In the genomic region with DNA sequence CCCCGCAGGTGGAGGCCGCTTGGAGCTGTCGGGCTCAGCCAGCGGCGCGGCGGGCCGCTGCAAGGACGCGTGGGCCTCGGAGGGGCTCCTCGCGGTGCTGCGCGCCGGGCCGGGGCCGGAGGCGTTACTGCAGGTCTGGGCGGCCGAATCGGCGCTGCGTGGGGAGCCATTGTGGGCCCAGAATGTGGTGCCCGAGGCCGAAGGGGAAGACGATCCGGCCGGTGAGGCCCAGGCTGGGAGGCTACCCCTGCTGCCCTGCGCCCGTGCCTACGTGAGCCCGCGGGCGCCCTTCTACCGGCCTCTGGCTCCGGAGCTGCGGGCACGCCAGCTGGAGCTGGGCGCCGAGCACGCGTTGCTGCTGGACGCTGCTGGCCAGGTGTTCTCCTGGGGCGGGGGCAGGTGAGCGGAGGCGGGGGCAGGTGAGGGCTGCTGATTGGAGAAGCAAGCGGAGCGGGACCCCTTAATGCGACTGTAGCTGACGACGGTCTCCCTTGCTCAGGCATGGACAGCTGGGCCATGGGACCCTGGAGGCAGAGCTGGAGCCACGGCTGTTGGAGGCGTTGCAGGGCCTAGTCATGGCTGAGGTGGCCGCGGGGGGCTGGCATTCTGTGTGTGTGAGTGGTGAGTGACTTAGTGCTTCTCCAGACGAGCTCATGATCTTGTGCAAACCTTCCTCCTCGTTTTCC, we compare ENCODE assay signal across 8 cellular contexts. TPM values are rescaled to one million over a fixed set of nuclear protein-coding genes. Genes with fewer than 3 reads are reported as not detected.
DNase-seq lines count a peak whose midpoint lies in the region; ATAC-seq and TF ChIP-seq lines count a peak whose summit lies in the region.

No MANE protein-coding gene starts in this region.

- DNase-seq in NCI-H1417 (lab: John Stamatoyannopoulos, UW) (peak; percentile 47 to 77 (median 73)), NCI-H1417 treated with DMSO at 0.1 percent for 48 hours (lab: John Stamatoyannopoulos, UW) (no peak), astrocyte of the cerebellum (ENCODE audit: low read depth) (no peak), iPS-NIHi11 (ENCODE audit: low spot score) (peak; percentile 53), smooth muscle cell (lab: John Stamatoyannopoulos, UW; ENCODE audit: unreplicated experiment) (peak; percentile 56), NCI-H187 treated with DMSO at 0.1 percent for 48 hours (lab: John Stamatoyannopoulos, UW) (no peak), DMS153 (lab: John Stamatoyannopoulos, UW) (no peak)

- no peaks in the 10 kb centered on the region for H3K9me3 ChIP-seq in smooth muscle cell (replicated peaks; ENCODE audit: low read depth)

- no peaks in the 10 kb centered on the region for H3K36me3 ChIP-seq in smooth muscle cell (ENCODE audit: low read depth)

- no peak for ATAC-seq in HG03139 (IDR thresholded peaks at IDR 0.05; ENCODE audit: unreplicated experiment)

- H3K4me3 ChIP-seq in astrocyte of the cerebellum (ENCODE audit: low read depth, low read length): peak overlapping the region; percentile 48
- peak overlapping the region; percentile 69 for H3K4me3 ChIP-seq in smooth muscle cell

- peaks cover 9% of the 10 kb centered on the region for H4K20me1 ChIP-seq in smooth muscle cell (ENCODE audit: low read depth)

- no peaks in the 10 kb centered on the region for H3K79me2 ChIP-seq in smooth muscle cell (ENCODE audit: low read depth)

- 17% methylated on average over 56 of the region's 58 CpGs for WGBS in smooth muscle cell (ENCODE audit: low lambda C conversion rate)

- H3K27ac ChIP-seq in smooth muscle cell (ENCODE audit: low read depth): no peak overlapping the region

- no peaks in the 10 kb centered on the region for H3K27me3 ChIP-seq in smooth muscle cell (ENCODE audit: low read depth)

- H3K9ac ChIP-seq in smooth muscle cell (ENCODE audit: low read depth): peak overlapping the region; percentile 39

- TF ChIP-seq CTCF in astrocyte of the cerebellum (IDR thresholded peaks at IDR 0.05; ENCODE audit: low read depth, low read length, missing control alignments) (no peak), smooth muscle cell (IDR thresholded peaks at IDR 0.05; ENCODE audit: borderline replicate concordance, insufficient read depth, poor library complexity, severe bottlenecking) (no peak)

- in situ Hi-C loops in astrocyte of the cerebellum (cut with HindIII; ENCODE audit: low sequenced_read_pairs): no loop called here

- peaks cover 17% of the 10 kb centered on the region for H3K4me1 ChIP-seq in smooth muscle cell (ENCODE audit: low read depth)

- peak overlapping the region; percentile 54 for H2AFZ ChIP-seq in smooth muscle cell (ENCODE audit: low read depth)

- peak overlapping the region; percentile 94 for H3K4me2 ChIP-seq in smooth muscle cell

- peaks cover 5% of the 10 kb centered on the region for H3F3A ChIP-seq in smooth muscle cell (ENCODE audit: low read depth)

RNA-seq across cellular contexts. Expression of gene RCCD1, which starts 2.6 kb away (rescaled TPM):
- 4.4 and 5.8 TPM in 2 replicates for total RNA-seq in smooth muscle cell
- 9.2 and 14.8 TPM in 2 replicates for polyA plus RNA-seq in smooth muscle cell

RNA-seq across cellular contexts. Expression of gene UNC45A, which starts 22.2 kb away (rescaled TPM):
- total RNA-seq in smooth muscle cell: 43.6 and 57.5 TPM in 2 replicates
- polyA plus RNA-seq in smooth muscle cell: 66.6 and 68.4 TPM in 2 replicates

RNA-seq across cellular contexts. Expression of gene HDDC3, which starts 24.9 kb away (rescaled TPM):
- 10.0 and 16.0 TPM in 2 replicates for total RNA-seq in smooth muscle cell
- 15.5 and 16.3 TPM in 2 replicates for polyA plus RNA-seq in smooth muscle cell

RNA-seq across cellular contexts. Expression of gene PRC1, which starts 37.1 kb away (rescaled TPM):
- total RNA-seq in smooth muscle cell: 20.4 and 41.1 TPM in 2 replicates
- 29.7 and 32.3 TPM in 2 replicates for polyA plus RNA-seq in smooth muscle cell

RNA-seq across cellular contexts. Expression of gene MAN2A2, which starts 54.1 kb away (rescaled TPM):
- 7.1 and 11.0 TPM in 2 replicates for total RNA-seq in smooth muscle cell
- polyA plus RNA-seq in smooth muscle cell: 9.7 and 15.3 TPM in 2 replicates

Comparison
In these comparisons a context has a peak if more than half of its experiments do, and no peak if none do; other contexts are left out.
1. DNase-seq: peak in NCI-H1417 (3 of 3), iPS-NIHi11 (single experiment) and smooth muscle cell (single experiment); none in NCI-H1417 treated with DMSO at 0.1 percent for 48 hours (single experiment), astrocyte of the cerebellum (single experiment), NCI-H187 treated with DMSO at 0.1 percent for 48 hours (single experiment) and DMS153 (single experiment).